2 cellular contexts compared by ENCODE assay signal in the genomic region with DNA sequence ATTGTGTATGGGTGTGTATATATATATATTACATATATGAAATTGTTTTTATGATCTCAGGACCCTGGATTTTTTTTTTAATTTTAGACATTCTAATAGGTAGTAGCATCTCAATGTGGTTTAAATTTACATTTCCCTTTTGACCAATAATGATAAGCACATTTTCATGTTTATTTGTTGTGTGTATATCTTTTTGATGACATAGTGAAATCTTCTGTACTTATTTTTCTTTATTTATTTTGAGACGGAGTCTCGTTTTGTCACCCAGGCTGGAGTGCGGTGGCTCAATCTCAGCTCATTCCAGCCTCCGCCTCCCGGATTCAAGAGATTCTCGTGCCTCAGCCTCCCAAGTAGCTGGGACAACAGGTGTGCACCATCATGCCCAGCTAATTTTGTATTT.
TF ChIP-seq lines count a peak whose summit lies in the region.

No MANE protein-coding gene starts in this region.

TF ChIP-seq in A549, 52 proteins besides CTCF, POLR2A, EP300 and RAD21:
- TF ChIP-seq MAFK (IDR thresholded peaks at IDR 0.05; ENCODE audit: partially characterized antibody) = peak; percentile 23
- TF ChIP-seq EHF (CRISPR knock-in tag; IDR thresholded peaks at IDR 0.05) = no peak

TF ChIP-seq in K562, 482 proteins besides CTCF, POLR2A, EP300 and RAD21:
- TF ChIP-seq, protein P1, sequence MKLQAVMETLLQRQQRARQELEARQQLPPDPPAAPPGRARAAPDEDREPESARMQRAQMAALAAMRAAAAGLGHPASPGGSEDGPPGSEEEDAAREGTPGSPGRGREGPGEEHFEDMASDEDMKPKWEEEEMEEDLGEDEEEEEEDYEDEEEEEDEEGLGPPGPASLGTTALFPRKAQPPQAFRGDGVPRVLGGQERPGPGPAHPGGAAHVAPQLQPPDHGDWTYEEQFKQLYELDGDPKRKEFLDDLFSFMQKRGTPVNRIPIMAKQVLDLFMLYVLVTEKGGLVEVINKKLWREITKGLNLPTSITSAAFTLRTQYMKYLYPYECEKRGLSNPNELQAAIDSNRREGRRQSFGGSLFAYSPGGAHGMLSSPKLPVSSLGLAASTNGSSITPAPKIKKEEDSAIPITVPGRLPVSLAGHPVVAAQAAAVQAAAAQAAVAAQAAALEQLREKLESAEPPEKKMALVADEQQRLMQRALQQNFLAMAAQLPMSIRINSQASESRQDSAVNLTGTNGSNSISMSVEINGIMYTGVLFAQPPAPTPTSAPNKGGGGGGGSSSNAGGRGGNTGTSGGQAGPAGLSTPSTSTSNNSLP (IDR thresholded peaks at IDR 0.05; ENCODE audit: borderline replicate concordance, low read depth, low read length) = no peak
- TF ChIP-seq ZSCAN32 (CRISPR knock-in tag; IDR thresholded peaks at IDR 0.05) (no peak), ZNF696 (CRISPR knock-in tag; conservative IDR thresholded peaks at IDR 0.05) (no peak), MCM3 (IDR thresholded peaks at IDR 0.05) (no peak), ZNF239 (CRISPR knock-in tag; IDR thresholded peaks at IDR 0.05) (no peak), ZNF780A (CRISPR knock-in tag; IDR thresholded peaks at IDR 0.05) (no peak), SPI1 (IDR thresholded peaks at IDR 0.05; ENCODE audit: borderline replicate concordance, low read depth, low read length) (no peak), NFATC3 (IDR thresholded peaks at IDR 0.05) (no peak), ZNF197 (CRISPR knock-in tag; IDR thresholded peaks at IDR 0.05; ENCODE audit: low read depth) (no peak), ZNF316 (IDR thresholded peaks at IDR 0.05) (peak; percentile 85), JUND (IDR thresholded peaks at IDR 0.05; ENCODE audit: borderline replicate concordance, low read depth, low read length) (no peak), JUND (tag; IDR thresholded peaks at IDR 0.05; ENCODE audit: borderline replicate concordance, low read depth, low read length) (no peak), C11orf30 (IDR thresholded peaks at IDR 0.05; ENCODE audit: low read depth) (peak; percentile 37), RNF2 (IDR thresholded peaks at IDR 0.05) (no peak), MECOM (CRISPR knock-in tag; IDR thresholded peaks at IDR 0.05) (no peak), MYBL2 (IDR thresholded peaks at IDR 0.05; ENCODE audit: low read depth) (no peak), MYBL2 (CRISPR knock-in tag; IDR thresholded peaks at IDR 0.05; ENCODE audit: borderline replicate concordance) (no peak)
- TF ChIP-seq, protein P2, sequence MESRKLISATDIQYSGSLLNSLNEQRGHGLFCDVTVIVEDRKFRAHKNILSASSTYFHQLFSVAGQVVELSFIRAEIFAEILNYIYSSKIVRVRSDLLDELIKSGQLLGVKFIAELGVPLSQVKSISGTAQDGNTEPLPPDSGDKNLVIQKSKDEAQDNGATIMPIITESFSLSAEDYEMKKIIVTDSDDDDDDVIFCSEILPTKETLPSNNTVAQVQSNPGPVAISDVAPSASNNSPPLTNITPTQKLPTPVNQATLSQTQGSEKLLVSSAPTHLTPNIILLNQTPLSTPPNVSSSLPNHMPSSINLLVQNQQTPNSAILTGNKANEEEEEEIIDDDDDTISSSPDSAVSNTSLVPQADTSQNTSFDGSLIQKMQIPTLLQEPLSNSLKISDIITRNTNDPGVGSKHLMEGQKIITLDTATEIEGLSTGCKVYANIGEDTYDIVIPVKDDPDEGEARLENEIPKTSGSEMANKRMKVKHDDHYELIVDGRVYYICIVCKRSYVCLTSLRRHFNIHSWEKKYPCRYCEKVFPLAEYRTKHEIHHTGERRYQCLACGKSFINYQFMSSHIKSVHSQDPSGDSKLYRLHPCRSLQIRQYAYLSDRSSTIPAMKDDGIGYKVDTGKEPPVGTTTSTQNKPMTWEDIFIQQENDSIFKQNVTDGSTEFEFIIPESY (CRISPR knock-in tag; IDR thresholded peaks at IDR 0.05) = no peak
